ENCODE assay signal across 8 cellular contexts in the genomic region with DNA sequence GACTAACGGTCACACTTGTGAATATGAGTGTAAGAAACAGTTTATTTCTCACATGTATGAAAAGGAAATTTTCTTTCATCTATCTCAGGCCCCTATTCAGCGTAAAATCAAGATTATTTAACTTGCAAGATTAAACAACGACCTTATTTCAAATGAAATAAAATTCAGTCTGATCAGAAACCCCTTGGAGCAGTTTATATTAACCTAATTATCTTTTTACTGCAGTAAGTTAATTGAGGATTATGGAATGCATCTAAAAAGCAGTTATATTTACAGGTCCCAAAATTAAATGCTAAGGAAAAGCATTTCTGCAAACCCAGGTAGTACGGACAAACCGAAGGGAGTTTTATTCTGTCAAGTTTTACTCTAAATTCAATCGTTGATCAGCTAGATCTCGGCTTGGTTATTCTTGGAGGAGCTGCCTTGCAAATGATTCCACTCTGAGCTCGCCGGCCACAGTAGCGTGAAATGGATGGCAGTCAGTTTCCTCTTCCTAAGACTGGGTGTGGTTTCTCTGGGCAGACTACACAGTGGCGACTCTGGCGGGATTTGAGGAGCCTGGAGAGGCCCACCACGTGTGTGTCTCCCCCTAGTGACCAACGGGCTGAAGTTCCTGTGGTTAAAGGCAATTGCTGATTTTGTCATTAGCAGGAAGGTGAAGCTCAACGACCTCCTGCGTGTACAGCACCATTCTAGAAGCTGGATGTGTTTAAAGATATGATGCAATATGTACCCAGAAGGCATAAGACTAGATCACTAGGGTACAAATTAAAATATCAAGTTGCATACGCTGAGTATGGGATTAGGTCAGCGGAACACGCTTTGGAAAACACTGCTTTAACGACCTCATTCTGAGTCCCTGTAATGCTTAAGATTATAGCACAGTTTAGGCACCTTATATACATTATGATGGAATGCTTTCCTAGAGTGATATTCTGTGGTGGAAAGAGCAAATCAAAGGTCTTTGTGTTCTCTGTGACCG. TPM values are rescaled to one million over a fixed set of nuclear protein-coding genes. Genes with fewer than 3 reads are reported as not detected.
DNase-seq lines count a peak whose midpoint lies in the region; TF ChIP-seq lines count a peak whose summit lies in the region.

No MANE protein-coding gene starts in this region.

- H3K4me1 Mint-ChIP-seq in Calu3 (ENCODE audit: low read depth, unreplicated experiment) = no peaks in the 10 kb centered on the region

- BruUV-seq in Calu3 (replicated peaks; lab: Mats Ljungman, UMichigan) = TSS peak; percentile 91

- intact Hi-C loops in Calu3 (cut with micrococcal nuclease; ENCODE audit: unreplicated experiment) = loop anchor here (1.0 to 10.0 kb wide), 7 partner anchors 18 to 510 kb away; a partner anchor contains a TSS

- no peaks in the 10 kb centered on the region for H3K27me3 Mint-ChIP-seq in Calu3 (ENCODE audit: unreplicated experiment)

- peak; percentile 91 for DNase-seq in Calu3
- DNase-seq in GM20000 (ENCODE audit: low spot score) = peak; percentile 80
- DNase-seq in HT-29 (ENCODE audit: low spot score) = peak; percentile 80
- DNase-seq in NOMO-1 treated with DMSO at 0.1 percent for 48 hours (lab: John Stamatoyannopoulos, UW; ENCODE audit: unreplicated experiment) = peak; percentile 97
- DNase-seq in activated CD8-positive, alpha-beta memory T cell treated with anti-CD3 and anti-CD28 coated beads, Interleukin-2, amount 50 U/mL, for 24 hours (ENCODE audit: extremely low read depth) = peak; percentile 65
- peak; percentile 80 for DNase-seq in epidermal melanocyte (ENCODE audit: insufficient read length, low spot score)
- peak; percentile 67 for DNase-seq in middle frontal gyrus (ENCODE audit: extremely low spot score, low spot score)
- peak; percentile 68 to 71 for DNase-seq in stimulated activated CD8-positive, alpha-beta memory T cell treated with anti-CD3 and anti-CD28 coated beads, Interleukin-2, amount 100 ng/mL, for 48 hours (ENCODE audit: low read depth in 2 of 2)

- no peak overlapping the region for H3K27ac Mint-ChIP-seq in Calu3 (ENCODE audit: unreplicated experiment)

- peak overlapping the region; percentile 97 for H3K4me3 Mint-ChIP-seq in Calu3 (ENCODE audit: low read depth, unreplicated experiment)

- H3K9me3 Mint-ChIP-seq in Calu3 (ENCODE audit: low read depth, unreplicated experiment) = no peaks in the 10 kb centered on the region

- TF ChIP-seq CTCF in Calu3 (IDR thresholded peaks at IDR 0.05; ENCODE audit: unreplicated experiment) = peak; percentile 89
- TF ChIP-seq CTCF in GM20000 (IDR thresholded peaks at IDR 0.05; ENCODE audit: extremely low read depth, missing control alignments) = peak; percentile 83

- H3K36me3 Mint-ChIP-seq in Calu3 (ENCODE audit: insufficient read depth, unreplicated experiment) = peaks cover 9% of the 10 kb centered on the region

- CTCF ChIA-PET in Calu3 (lab: Charles Lee) = interaction anchor here (0.5 to 2.3 kb wide), 14 partner anchors 11 to 302 kb away, joined by 3 to 10 read pairs (median 4); a partner anchor contains a TSS

RNA-seq across cellular contexts. Expression of a gene that starts 36.4 kb away (rescaled TPM):
- 50.0 and 53.2 TPM in 2 replicates for total RNA-seq in Calu3 (2022)
- total RNA-seq in HT-29 (2014; rRNA removed; shearing (Covaris generic)) = 45.1 and 53.5 TPM in 2 replicates

RNA-seq across cellular contexts. Expression of a gene that starts 36.6 kb away (rescaled TPM):
- 2.6 and 4.3 TPM in 2 replicates for total RNA-seq in Calu3 (2022)
- 0.23 and 0.26 TPM in 2 replicates for total RNA-seq in HT-29 (2014; rRNA removed; shearing (Covaris generic))

Comparison
In these comparisons a context has a peak if more than half of its experiments do, and no peak if none do; other contexts are left out.
1. Peak in every context shown above with its lines: DNase-seq.